In the genomic region with DNA sequence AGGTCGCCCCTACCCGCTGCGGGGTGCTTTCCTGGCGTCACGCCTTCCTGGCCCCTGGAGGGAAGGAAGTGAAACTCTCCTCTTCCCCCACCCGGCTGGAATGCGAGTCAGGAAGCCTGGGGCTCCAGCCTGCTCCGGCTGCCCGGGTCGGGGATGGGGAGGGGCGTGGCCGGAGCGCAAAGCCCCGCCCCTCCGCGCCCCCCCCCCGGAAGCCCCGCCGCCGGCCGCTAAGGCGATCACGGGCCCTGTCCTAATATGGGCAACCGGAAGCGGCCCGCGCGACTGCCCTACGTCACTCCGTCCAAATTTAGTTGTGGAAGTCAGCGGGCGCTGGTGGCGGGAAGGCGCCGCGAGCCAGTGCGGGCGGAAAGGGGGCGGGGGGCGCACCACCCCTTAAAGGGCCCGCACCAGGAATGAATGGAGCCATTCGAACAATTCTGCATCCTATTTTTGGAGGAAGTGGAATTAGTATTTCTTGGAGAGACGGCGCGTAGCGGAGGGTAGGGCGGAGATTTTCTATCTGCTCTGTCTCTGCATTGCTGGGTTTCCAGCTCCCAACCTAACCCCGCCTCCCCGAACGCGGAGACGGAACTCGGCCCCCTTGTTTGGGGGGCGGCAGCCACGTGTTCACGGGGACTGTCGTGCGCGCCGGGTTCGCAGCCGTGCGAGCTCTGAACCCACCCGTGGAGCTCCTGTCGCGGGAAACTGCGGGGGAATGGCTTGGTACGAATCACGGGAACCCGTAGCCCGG, we compare ENCODE assay signal across 1 cellular context.
TF ChIP-seq lines count a peak whose summit lies in the region.

No MANE protein-coding gene starts in this region.

TF ChIP-seq in HEK293, 187 proteins besides CTCF, POLR2A, EP300 and RAD21 (continued from another document and continues in another):
- TF ChIP-seq ZNF248 (tag by site-specific recombination; IDR thresholded peaks at IDR 0.05) (no peak), KLF8 (tag by site-specific recombination; IDR thresholded peaks at IDR 0.05) (peak; percentile 92), KLF9 (tag by site-specific recombination; IDR thresholded peaks at IDR 0.05; ENCODE audit: low read depth) (peak; percentile 86), PRDM4 (tag by site-specific recombination; IDR thresholded peaks at IDR 0.05) (peak; percentile 95), KLF10 (tag by site-specific recombination; IDR thresholded peaks at IDR 0.05) (peak; percentile 78), ZNF600 (tag by site-specific recombination; IDR thresholded peaks at IDR 0.05) (peak; percentile 60; the same call in 1 of the 2 replicates), ZFP69B (tag by site-specific recombination; IDR thresholded peaks at IDR 0.05) (peak; percentile 34; the same call in 1 of the 2 replicates), ZXDB (tag by site-specific recombination; IDR thresholded peaks at IDR 0.05) (peak; percentile 93), ZNF324 (tag by site-specific recombination; IDR thresholded peaks at IDR 0.05) (peak; percentile 43; the same call in 1 of the 2 replicates), ZNF335 (tag by site-specific recombination; conservative IDR thresholded peaks at IDR 0.05) (no peak), ZNF157 (tag by site-specific recombination; IDR thresholded peaks at IDR 0.05) (no peak), BCL11B (tag by site-specific recombination; IDR thresholded peaks at IDR 0.05; ENCODE audit: low read depth) (peak; percentile 83; the same call in 1 of the 2 replicates), SP7 (tag by site-specific recombination; IDR thresholded peaks at IDR 0.05) (peak; percentile 65), ZNF654 (tag by site-specific recombination; IDR thresholded peaks at IDR 0.05; ENCODE audit: low read depth) (no peak), OVOL3 (tag by site-specific recombination; IDR thresholded peaks at IDR 0.05) (no peak), EGR2 (tag by site-specific recombination; IDR thresholded peaks at IDR 0.05; ENCODE audit: low read depth) (peak; percentile 42), MZF1 (tag by site-specific recombination; IDR thresholded peaks at IDR 0.05; ENCODE audit: borderline replicate concordance) (0 out of 2 replicates have a peak, but pooled peaks have one; percentile 14), ZBTB20 (tag by site-specific recombination; IDR thresholded peaks at IDR 0.05) (peak; percentile 78; the same call in 1 of the 2 replicates), ZNF184 (tag by site-specific recombination; IDR thresholded peaks at IDR 0.05) (no peak; the same call in 1 of the 2 replicates), GLI2 (tag by site-specific recombination; IDR thresholded peaks at IDR 0.05; ENCODE audit: borderline replicate concordance, low read depth) (no peak), ZNF423 (tag by site-specific recombination; IDR thresholded peaks at IDR 0.05) (peak; percentile 98), ZBTB1 (tag by site-specific recombination; IDR thresholded peaks at IDR 0.05) (no peak), ZIC2 (tag by site-specific recombination; IDR thresholded peaks at IDR 0.05) (peak; percentile 27), ZNF341 (tag by site-specific recombination; IDR thresholded peaks at IDR 0.05; ENCODE audit: low read depth) (peak; percentile 83), PATZ1 (tag by site-specific recombination; IDR thresholded peaks at IDR 0.05) (peak; percentile 89), KLF16 (tag by site-specific recombination; IDR thresholded peaks at IDR 0.05) (peak; percentile 93), ZNF416 (tag by site-specific recombination; IDR thresholded peaks at IDR 0.05) (no peak), REST (tag by site-specific recombination; IDR thresholded peaks at IDR 0.05) (0 out of 2 replicates have a peak, but pooled peaks have one; percentile 20), GLIS1 (tag by site-specific recombination; IDR thresholded peaks at IDR 0.05) (peak; percentile 3; the same call in 1 of the 2 replicates), SP2 (tag by site-specific recombination; IDR thresholded peaks at IDR 0.05) (peak; percentile 88), ZBTB8A (tag by site-specific recombination; IDR thresholded peaks at IDR 0.05) (peak; percentile 93)
- TF ChIP-seq, protein P1, sequence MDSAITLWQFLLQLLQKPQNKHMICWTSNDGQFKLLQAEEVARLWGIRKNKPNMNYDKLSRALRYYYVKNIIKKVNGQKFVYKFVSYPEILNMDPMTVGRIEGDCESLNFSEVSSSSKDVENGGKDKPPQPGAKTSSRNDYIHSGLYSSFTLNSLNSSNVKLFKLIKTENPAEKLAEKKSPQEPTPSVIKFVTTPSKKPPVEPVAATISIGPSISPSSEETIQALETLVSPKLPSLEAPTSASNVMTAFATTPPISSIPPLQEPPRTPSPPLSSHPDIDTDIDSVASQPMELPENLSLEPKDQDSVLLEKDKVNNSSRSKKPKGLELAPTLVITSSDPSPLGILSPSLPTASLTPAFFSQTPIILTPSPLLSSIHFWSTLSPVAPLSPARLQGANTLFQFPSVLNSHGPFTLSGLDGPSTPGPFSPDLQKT (IDR thresholded peaks at IDR 0.05; ENCODE audit: borderline replicate concordance, low read depth, low read length): peak; percentile 98
- TF ChIP-seq, protein P2, sequence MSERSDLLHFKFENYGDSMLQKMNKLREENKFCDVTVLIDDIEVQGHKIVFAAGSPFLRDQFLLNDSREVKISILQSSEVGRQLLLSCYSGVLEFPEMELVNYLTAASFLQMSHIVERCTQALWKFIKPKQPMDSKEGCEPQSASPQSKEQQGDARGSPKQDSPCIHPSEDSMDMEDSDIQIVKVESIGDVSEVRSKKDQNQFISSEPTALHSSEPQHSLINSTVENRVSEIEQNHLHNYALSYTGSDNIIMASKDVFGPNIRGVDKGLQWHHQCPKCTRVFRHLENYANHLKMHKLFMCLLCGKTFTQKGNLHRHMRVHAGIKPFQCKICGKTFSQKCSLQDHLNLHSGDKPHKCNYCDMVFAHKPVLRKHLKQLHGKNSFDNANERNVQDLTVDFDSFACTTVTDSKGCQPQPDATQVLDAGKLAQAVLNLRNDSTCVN (tag by site-specific recombination; optimal IDR thresholded peaks at IDR 0.05): peak; percentile 86
- TF ChIP-seq, protein P3, sequence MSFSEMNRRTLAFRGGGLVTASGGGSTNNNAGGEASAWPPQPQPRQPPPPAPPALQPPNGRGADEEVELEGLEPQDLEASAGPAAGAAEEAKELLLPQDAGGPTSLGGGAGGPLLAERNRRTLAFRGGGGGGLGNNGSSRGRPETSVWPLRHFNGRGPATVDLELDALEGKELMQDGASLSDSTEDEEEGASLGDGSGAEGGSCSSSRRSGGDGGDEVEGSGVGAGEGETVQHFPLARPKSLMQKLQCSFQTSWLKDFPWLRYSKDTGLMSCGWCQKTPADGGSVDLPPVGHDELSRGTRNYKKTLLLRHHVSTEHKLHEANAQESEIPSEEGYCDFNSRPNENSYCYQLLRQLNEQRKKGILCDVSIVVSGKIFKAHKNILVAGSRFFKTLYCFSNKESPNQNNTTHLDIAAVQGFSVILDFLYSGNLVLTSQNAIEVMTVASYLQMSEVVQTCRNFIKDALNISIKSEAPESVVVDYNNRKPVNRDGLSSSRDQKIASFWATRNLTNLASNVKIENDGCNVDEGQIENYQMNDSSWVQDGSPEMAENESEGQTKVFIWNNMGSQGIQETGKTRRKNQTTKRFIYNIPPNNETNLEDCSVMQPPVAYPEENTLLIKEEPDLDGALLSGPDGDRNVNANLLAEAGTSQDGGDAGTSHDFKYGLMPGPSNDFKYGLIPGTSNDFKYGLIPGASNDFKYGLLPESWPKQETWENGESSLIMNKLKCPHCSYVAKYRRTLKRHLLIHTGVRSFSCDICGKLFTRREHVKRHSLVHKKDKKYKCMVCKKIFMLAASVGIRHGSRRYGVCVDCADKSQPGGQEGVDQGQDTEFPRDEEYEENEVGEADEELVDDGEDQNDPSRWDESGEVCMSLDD (tag by site-specific recombination; IDR thresholded peaks at IDR 0.05): peak; percentile 95
- TF ChIP-seq, protein P4, sequence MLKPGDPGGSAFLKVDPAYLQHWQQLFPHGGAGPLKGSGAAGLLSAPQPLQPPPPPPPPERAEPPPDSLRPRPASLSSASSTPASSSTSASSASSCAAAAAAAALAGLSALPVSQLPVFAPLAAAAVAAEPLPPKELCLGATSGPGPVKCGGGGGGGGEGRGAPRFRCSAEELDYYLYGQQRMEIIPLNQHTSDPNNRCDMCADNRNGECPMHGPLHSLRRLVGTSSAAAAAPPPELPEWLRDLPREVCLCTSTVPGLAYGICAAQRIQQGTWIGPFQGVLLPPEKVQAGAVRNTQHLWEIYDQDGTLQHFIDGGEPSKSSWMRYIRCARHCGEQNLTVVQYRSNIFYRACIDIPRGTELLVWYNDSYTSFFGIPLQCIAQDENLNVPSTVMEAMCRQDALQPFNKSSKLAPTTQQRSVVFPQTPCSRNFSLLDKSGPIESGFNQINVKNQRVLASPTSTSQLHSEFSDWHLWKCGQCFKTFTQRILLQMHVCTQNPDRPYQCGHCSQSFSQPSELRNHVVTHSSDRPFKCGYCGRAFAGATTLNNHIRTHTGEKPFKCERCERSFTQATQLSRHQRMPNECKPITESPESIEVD (tag by site-specific recombination; IDR thresholded peaks at IDR 0.05): peak; percentile 48
- TF ChIP-seq, protein P5, sequence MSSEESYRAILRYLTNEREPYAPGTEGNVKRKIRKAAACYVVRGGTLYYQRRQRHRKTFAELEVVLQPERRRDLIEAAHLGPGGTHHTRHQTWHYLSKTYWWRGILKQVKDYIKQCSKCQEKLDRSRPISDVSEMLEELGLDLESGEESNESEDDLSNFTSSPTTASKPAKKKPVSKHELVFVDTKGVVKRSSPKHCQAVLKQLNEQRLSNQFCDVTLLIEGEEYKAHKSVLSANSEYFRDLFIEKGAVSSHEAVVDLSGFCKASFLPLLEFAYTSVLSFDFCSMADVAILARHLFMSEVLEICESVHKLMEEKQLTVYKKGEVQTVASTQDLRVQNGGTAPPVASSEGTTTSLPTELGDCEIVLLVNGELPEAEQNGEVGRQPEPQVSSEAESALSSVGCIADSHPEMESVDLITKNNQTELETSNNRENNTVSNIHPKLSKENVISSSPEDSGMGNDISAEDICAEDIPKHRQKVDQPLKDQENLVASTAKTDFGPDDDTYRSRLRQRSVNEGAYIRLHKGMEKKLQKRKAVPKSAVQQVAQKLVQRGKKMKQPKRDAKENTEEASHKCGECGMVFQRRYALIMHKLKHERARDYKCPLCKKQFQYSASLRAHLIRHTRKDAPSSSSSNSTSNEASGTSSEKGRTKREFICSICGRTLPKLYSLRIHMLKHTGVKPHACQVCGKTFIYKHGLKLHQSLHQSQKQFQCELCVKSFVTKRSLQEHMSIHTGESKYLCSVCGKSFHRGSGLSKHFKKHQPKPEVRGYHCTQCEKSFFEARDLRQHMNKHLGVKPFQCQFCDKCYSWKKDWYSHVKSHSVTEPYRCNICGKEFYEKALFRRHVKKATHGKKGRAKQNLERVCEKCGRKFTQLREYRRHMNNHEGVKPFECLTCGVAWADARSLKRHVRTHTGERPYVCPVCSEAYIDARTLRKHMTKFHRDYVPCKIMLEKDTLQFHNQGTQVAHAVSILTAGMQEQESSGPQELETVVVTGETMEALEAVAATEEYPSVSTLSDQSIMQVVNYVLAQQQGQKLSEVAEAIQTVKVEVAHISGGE (tag by site-specific recombination; conservative IDR thresholded peaks at IDR 0.05; ENCODE audit: low read depth): peak; percentile 70
